9 cellular contexts compared by ENCODE assay signal in genomic region chr1:225467193-225468020, GRCh38. TPM values are rescaled to one million over a fixed set of nuclear protein-coding genes. Genes with fewer than 3 reads are reported as not detected.
DNase-seq lines count a peak whose midpoint lies in the region; ATAC-seq, FAIRE-seq and TF ChIP-seq lines count a peak whose summit lies in the region.
"Had no signal": no experiment of that assay in that cellular context is flagged by ENCODE, and none has a peak within 500 bp of the region (broad histone marks: within the 10 kb centered on the region; RNA-seq: fewer than 3 reads in every experiment).

No MANE protein-coding gene starts in this region.

- H4K20me1 ChIP-seq in smooth muscle cell (ENCODE audit: low read depth) (no peaks in the 10 kb centered on the region), GM23338 (replicated peaks; ENCODE audit: insufficient read depth) (no peaks in the 10 kb centered on the region)

- H3F3A ChIP-seq in smooth muscle cell (ENCODE audit: low read depth) (no peaks in the 10 kb centered on the region), GM23338 (replicated peaks; ENCODE audit: low read depth) (peaks cover 8% of the 10 kb centered on the region; the same call in 1 of the 2 replicates)

- peak overlapping the region in 1 of 4 donors; percentile 23 for H3K4me3 ChIP-seq in pancreas
- H3K4me3 ChIP-seq in upper lobe of left lung = peak overlapping the region in 3 of 4 donors; percentile 29 to 43 (median 40)
- H3K4me3 ChIP-seq in smooth muscle cell = no peak overlapping the region
- H3K4me3 ChIP-seq in GM23338 = no peak overlapping the region

- H3K27me3 ChIP-seq in pancreas (no peaks in the 10 kb centered on the region), upper lobe of left lung (no peaks in the 10 kb centered on the region), smooth muscle cell (ENCODE audit: low read depth) (no peaks in the 10 kb centered on the region), GM23338 (ENCODE audit: insufficient read depth) (no peaks in the 10 kb centered on the region)

- H3K9me3 Mint-ChIP-seq in dendritic cell treated with granulocyte-macrophage colony-stimulating factor and Interleukin-4, amounts not matched to agents 40 ng/mL and 50 ng/mL, for 4 days = no peaks in the 10 kb centered on the region
- H3K9me3 Mint-ChIP-seq in GM23338 = no peaks in the 10 kb centered on the region

- peak; percentile 65 for DNase-seq in activated CD4-positive, CD25-positive, alpha-beta regulatory T cell treated with anti-CD3 and anti-CD28 coated beads, Interleukin-2, amount 50 U/mL, for 16 hours (ENCODE audit: low read depth, low spot score)
- peak in 3 of 6 donors; percentile 57 to 62 (median 59) for DNase-seq in pancreas
- peak; percentile 82 to 86 for DNase-seq in upper lobe of left lung
- DNase-seq in smooth muscle cell (lab: John Stamatoyannopoulos, UW; ENCODE audit: unreplicated experiment) = no peak
- no peak for DNase-seq in GM23338 (ENCODE audit: low spot score)

- H3K79me2 ChIP-seq in smooth muscle cell (ENCODE audit: low read depth) (no peaks in the 10 kb centered on the region), GM23338 (replicated peaks; ENCODE audit: insufficient read depth) (no peaks in the 10 kb centered on the region)

- WGBS in pancreas, 2 donors = 71 to 72% methylated on average over 26 of the region's 26 CpGs
- 31 to 44% methylated on average over 10 to 26 of the region's 26 CpGs for WGBS in upper lobe of left lung, 2 donors
- WGBS in smooth muscle cell (ENCODE audit: low lambda C conversion rate) = 87% methylated on average over 26 of the region's 26 CpGs

- no peak for FAIRE-seq in pancreas (lab: Jason Lieb, UNC)
- FAIRE-seq: colon had no signal

- H3K36me3 Mint-ChIP-seq in dendritic cell treated with granulocyte-macrophage colony-stimulating factor and Interleukin-4, amounts not matched to agents 40 ng/mL and 50 ng/mL, for 4 days (ENCODE audit: low read depth) = no peaks in the 10 kb centered on the region
- no peaks in the 10 kb centered on the region; the same call in 2 of the 3 replicates for H3K36me3 Mint-ChIP-seq in GM23338 (ENCODE audit: low read depth)

- ATAC-seq in GM19351 (IDR thresholded peaks at IDR 0.05; ENCODE audit: unreplicated experiment) (peak; percentile 95), HG03460 (IDR thresholded peaks at IDR 0.05; ENCODE audit: unreplicated experiment) (peak; percentile 96), pancreas (peak in 3 of 4 donors; percentile 59 to 85 (median 83)), upper lobe of left lung (ENCODE audit: low FRiP score in 2 of 2) (peak; percentile 83 to 93), GM23338 (no peak)

- H3K9me3 ChIP-seq in pancreas = no peaks in the 10 kb centered on the region
- no peaks in the 10 kb centered on the region for H3K9me3 ChIP-seq in upper lobe of left lung
- no peaks in the 10 kb centered on the region for H3K9me3 ChIP-seq in smooth muscle cell (replicated peaks; ENCODE audit: low read depth)

- intact Hi-C loops in dendritic cell treated with granulocyte-macrophage colony-stimulating factor and Interleukin-4, amounts not matched to agents 40 ng/mL and 50 ng/mL, for 4 days (cut with micrococcal nuclease) = loop anchor here (1.0 to 5.0 kb wide), 3 partner anchors 9 to 455 kb away; partner anchors contain the start of genes LBR and PYCR2
- intact Hi-C loops in pancreas (cut with DNase I) = no loop called here

- peak overlapping the region; percentile 79 for H3K4me3 Mint-ChIP-seq in dendritic cell treated with granulocyte-macrophage colony-stimulating factor and Interleukin-4, amounts not matched to agents 40 ng/mL and 50 ng/mL, for 4 days
- no peak overlapping the region; the same call in 2 of the 3 replicates for H3K4me3 Mint-ChIP-seq in GM23338

- no peaks in the 10 kb centered on the region for H3K27me3 Mint-ChIP-seq in dendritic cell treated with granulocyte-macrophage colony-stimulating factor and Interleukin-4, amounts not matched to agents 40 ng/mL and 50 ng/mL, for 4 days
- peaks cover 19% of the 10 kb centered on the region for H3K27me3 Mint-ChIP-seq in GM23338 (ENCODE audit: insufficient read depth, low read depth, poor library complexity)

- no peaks in the 10 kb centered on the region for H3K9me2 ChIP-seq in GM23338 (ENCODE audit: insufficient read depth)

- TF ChIP-seq EP300 in upper lobe of left lung (IDR thresholded peaks at IDR 0.05) = no peak

- H3K27ac ChIP-seq in pancreas (peak overlapping the region in 3 of 4 donors; percentile 28 to 77 (median 62)), upper lobe of left lung (peak overlapping the region; percentile 87 to 92 (median 92)), smooth muscle cell (ENCODE audit: low read depth) (no peak overlapping the region), GM23338 (ENCODE audit: low read depth) (no peak overlapping the region)

- peak overlapping the region; percentile 98 for H3K27ac Mint-ChIP-seq in dendritic cell treated with granulocyte-macrophage colony-stimulating factor and Interleukin-4, amounts not matched to agents 40 ng/mL and 50 ng/mL, for 4 days
- H3K27ac Mint-ChIP-seq in GM23338 = no peak overlapping the region

- H3K4me2 ChIP-seq in smooth muscle cell (no peak overlapping the region), GM23338 (no peak overlapping the region)

- no peak overlapping the region for H3K9ac ChIP-seq in smooth muscle cell (ENCODE audit: low read depth)

- no peak for TF ChIP-seq CTCF in pancreas (IDR thresholded peaks at IDR 0.05)
- TF ChIP-seq CTCF in upper lobe of left lung (IDR thresholded peaks at IDR 0.05) = no peak
- no peak for TF ChIP-seq CTCF in smooth muscle cell (IDR thresholded peaks at IDR 0.05; ENCODE audit: borderline replicate concordance, insufficient read depth, poor library complexity, severe bottlenecking)
- TF ChIP-seq CTCF in GM23338 (conservative IDR thresholded peaks at IDR 0.05; ENCODE audit: low read depth in 2 of 2) = no peak

- H3K36me3 ChIP-seq in pancreas = no peaks in the 10 kb centered on the region
- no peaks in the 10 kb centered on the region for H3K36me3 ChIP-seq in upper lobe of left lung
- no peaks in the 10 kb centered on the region for H3K36me3 ChIP-seq in smooth muscle cell (ENCODE audit: low read depth)
- no peaks in the 10 kb centered on the region for H3K36me3 ChIP-seq in GM23338 (ENCODE audit: insufficient read depth)

- H3K4me1 ChIP-seq in pancreas (no peaks in the 10 kb centered on the region), upper lobe of left lung (peaks cover 4 to 26% (median 25%) of the 10 kb centered on the region in 4 donors), smooth muscle cell (ENCODE audit: low read depth) (peaks cover 9% of the 10 kb centered on the region), GM23338 (ENCODE audit: insufficient read depth) (peaks cover 21% of the 10 kb centered on the region)

- TF ChIP-seq POLR2A in upper lobe of left lung (IDR thresholded peaks at IDR 0.05) = peak in 1 of 4 donors; percentile 85

- H2AFZ ChIP-seq in smooth muscle cell (ENCODE audit: low read depth) (no peak overlapping the region), GM23338 (no peak overlapping the region; the same call in 1 of the 2 replicates)

- H3K4me1 Mint-ChIP-seq in dendritic cell treated with granulocyte-macrophage colony-stimulating factor and Interleukin-4, amounts not matched to agents 40 ng/mL and 50 ng/mL, for 4 days (ENCODE audit: low read depth) = peaks cover 52% of the 10 kb centered on the region
- peaks cover 31% of the 10 kb centered on the region for H3K4me1 Mint-ChIP-seq in GM23338

TF ChIP-seq in GM23338, 12 proteins besides CTCF, POLR2A, EP300 and RAD21:
- TF ChIP-seq ETS1 (IDR thresholded peaks at IDR 0.05) (no peak), JUNB (IDR thresholded peaks at IDR 0.05; ENCODE audit: unreplicated experiment) (no peak), ZNF331 (CRISPR knock-in tag; IDR thresholded peaks at IDR 0.05; ENCODE audit: low read depth) (no peak), POLR2AphosphoS5 (IDR thresholded peaks at IDR 0.05; ENCODE audit: low read depth) (no peak), EZH2phosphoT487 (IDR thresholded peaks at IDR 0.05; ENCODE audit: unreplicated experiment) (no peak), CREB1 (CRISPR knock-in tag; IDR thresholded peaks at IDR 0.05; ENCODE audit: low read depth) (no peak)

RNA-seq across cellular contexts. Expression of gene LBR, which starts 39.6 kb away (rescaled TPM):
- 10 to 100 TPM; 18.3 to 31.6 (median 19.9) TPM for total RNA-seq in pancreas
- polyA plus RNA-seq in pancreas = 10 to 100 TPM; 12.3 to 17.0 TPM
- total RNA-seq in upper lobe of left lung = 10 to 100 TPM; 32.8 to 50.3 (median 40.1) TPM
- total RNA-seq in smooth muscle cell = 33.4 and 43.6 TPM in 2 replicates
- 16.6 and 24.8 TPM in 2 replicates for polyA plus RNA-seq in smooth muscle cell
- total RNA-seq in GM23338 (2014; rRNA removed; shearing (Covaris generic)) = 91.3 and 93.6 TPM in 2 replicates
- polyA plus RNA-seq in GM23338 (2016; fragmentation: Nextera tagmentation; extraction: Ambion mirVana) = 41.9 and 50.6 TPM in 2 replicates

Comparison
In these comparisons a context has a peak if more than half of its experiments do, and no peak if none do; other contexts are left out.
1. DNase-seq: peak in activated CD4-positive, CD25-positive, alpha-beta regulatory T cell treated with anti-CD3 and anti-CD28 coated beads, Interleukin-2, amount 50 U/mL, for 16 hours (single experiment) and upper lobe of left lung (2 of 2); none in smooth muscle cell (single experiment) and GM23338 (single experiment).
2. H3K27ac ChIP-seq: peak in pancreas (3 of 4) and upper lobe of left lung (4 of 4); none in smooth muscle cell (single experiment) and GM23338 (single experiment).
3. H3K4me3 ChIP-seq: peak in upper lobe of left lung (3 of 4); none in smooth muscle cell (single experiment) and GM23338 (single experiment).